ENCODE assay signal across 9 cellular contexts in genomic region chr17:74454197-74455024, GRCh38. TPM values are rescaled to one million over a fixed set of nuclear protein-coding genes. Genes with fewer than 3 reads are reported as not detected.
DNase-seq lines count a peak whose midpoint lies in the region; ATAC-seq and TF ChIP-seq lines count a peak whose summit lies in the region.
"Had no signal": no experiment of that assay in that cellular context is flagged by ENCODE, and none has a peak within 500 bp of the region (broad histone marks: within the 10 kb centered on the region; RNA-seq: fewer than 3 reads in every experiment).

No MANE protein-coding gene starts in this region.

- TF ChIP-seq CTCF in WERI-Rb-1 (IDR thresholded peaks at IDR 0.05; ENCODE audit: low read depth, low read length) (no peak), fibroblast of villous mesenchyme (IDR thresholded peaks at IDR 0.05; ENCODE audit: insufficient read depth, low read depth, low read length) (no peak), neural crest cell (conservative IDR thresholded peaks at IDR 0.05) (peak; percentile 22)

- H3K27ac Mint-ChIP-seq in neural crest cell (ENCODE audit: unreplicated experiment): peak overlapping the region; percentile 57
- H3K27ac Mint-ChIP-seq: activated naive CD4-positive, alpha-beta T cell treated with anti-CD3 and anti-CD28 coated beads, Interleukin-2, amount 50 U/mL, for 24 hours had no signal

- peak overlapping the region; percentile 72 for H3K4me3 Mint-ChIP-seq in neural crest cell

- no peaks in the 10 kb centered on the region for H3K9me3 Mint-ChIP-seq in neural crest cell
- H3K9me3 Mint-ChIP-seq: activated naive CD4-positive, alpha-beta T cell treated with anti-CD3 and anti-CD28 coated beads, Interleukin-2, amount 50 U/mL, for 24 hours had no signal

- peaks cover 48% of the 10 kb centered on the region for H3K4me1 Mint-ChIP-seq in neural crest cell

- no peaks in the 10 kb centered on the region for H3K36me3 ChIP-seq in WERI-Rb-1

- peaks cover 28% of the 10 kb centered on the region for H3K27me3 Mint-ChIP-seq in neural crest cell (ENCODE audit: low read depth)
- H3K27me3 Mint-ChIP-seq: activated naive CD4-positive, alpha-beta T cell treated with anti-CD3 and anti-CD28 coated beads, Interleukin-2, amount 50 U/mL, for 24 hours had no signal

- H3K4me3 ChIP-seq in Jurkat, Clone E6-1 (ENCODE audit: low read length): no peak overlapping the region; the same call in 1 of the 2 replicates
- peak overlapping the region; percentile 48 for H3K4me3 ChIP-seq in WERI-Rb-1 (ENCODE audit: low read depth, low read length)
- peak overlapping the region; percentile 48 for H3K4me3 ChIP-seq in fibroblast of villous mesenchyme (ENCODE audit: low read depth, low read length)

- H3K36me3 Mint-ChIP-seq in neural crest cell (ENCODE audit: low read depth): no peaks in the 10 kb centered on the region
- H3K36me3 Mint-ChIP-seq: activated naive CD4-positive, alpha-beta T cell treated with anti-CD3 and anti-CD28 coated beads, Interleukin-2, amount 50 U/mL, for 24 hours had no signal

- H3K27me3 ChIP-seq in WERI-Rb-1 (ENCODE audit: insufficient read depth, low read depth, severe bottlenecking): peaks cover 10% of the 10 kb centered on the region

- DNase-seq in GF-D8 (lab: John Stamatoyannopoulos, UW) (peak; percentile 12), WERI-Rb-1 (peak; percentile 97), fibroblast of villous mesenchyme (ENCODE audit: low read depth) (peak; percentile 71), neural crest cell (ENCODE audit: low read depth, low spot score) (peak; percentile 80), NCI-H774 (lab: John Stamatoyannopoulos, UW) (no peak)
- peak; percentile 52 for DNase-seq in Jurkat, Clone E6-1 (ENCODE audit: low read depth, low spot score)

- peak overlapping the region; percentile 91 for H3K27ac ChIP-seq in WERI-Rb-1

- ATAC-seq in GM21529 (IDR thresholded peaks at IDR 0.05; ENCODE audit: unreplicated experiment) (peak; percentile 89), GM18858 (IDR thresholded peaks at IDR 0.05; ENCODE audit: unreplicated experiment) (no peak)

- no peaks in the 10 kb centered on the region for H3K9me3 ChIP-seq in WERI-Rb-1 (ENCODE audit: severe bottlenecking)

RNA-seq across cellular contexts. Expression of gene CD300A, which starts 12.0 kb away (rescaled TPM):
- not detected for polyA plus RNA-seq in Jurkat, Clone E6-1 (2012; ENCODE audit: insufficient read depth, insufficient read length)
- total RNA-seq in fibroblast of villous mesenchyme (not detected in 2 replicates), neural crest cell (not detected in 2 replicates)

RNA-seq across cellular contexts. Expression of gene GPRC5C, which starts 22.5 kb away (rescaled TPM):
- 1.9 TPM for polyA plus RNA-seq in Jurkat, Clone E6-1 (2012; ENCODE audit: insufficient read depth, insufficient read length)
- total RNA-seq in fibroblast of villous mesenchyme (0.43 and 1.3 TPM in 2 replicates), neural crest cell (3.1 and 4.6 TPM in 2 replicates)
